19 cellular contexts compared by ENCODE assay signal in genomic region chr9:32881948-32882347, GRCh38.
A peak's percentile ranks its signal among the peaks of the same experiment; 100 is the strongest.
DNase-seq lines count a peak whose midpoint lies in the region; ATAC-seq, FAIRE-seq and TF ChIP-seq lines count a peak whose summit lies in the region.
"Had no signal": no experiment of that assay in that cellular context is flagged by ENCODE, and none has a peak within 500 bp of the region (broad histone marks: within the 10 kb centered on the region; RNA-seq: fewer than 3 reads in every experiment).

No MANE protein-coding gene starts in this region.

- peak; percentile 62 for ATAC-seq in K562
- ATAC-seq: HCT116 had no signal

- H3K9me3 ChIP-seq in K562 (replicated peaks; ENCODE audit: control insufficient read depth, insufficient read depth, low read depth, low read length), result no peaks in the 10 kb centered on the region
- no peaks in the 10 kb centered on the region for H3K9me3 ChIP-seq in mesenchymal stem cell (ENCODE audit: control insufficient read depth, low read length)
- no peaks in the 10 kb centered on the region for H3K9me3 ChIP-seq in GM23248 (ENCODE audit: low read depth)
- H3K9me3 ChIP-seq: BE2C, Caco-2 had no signal

- BruUV-seq in K562 (replicated peaks; lab: Mats Ljungman, UMichigan), result no TSS peak

- peak; percentile 46 for FAIRE-seq in K562 (lab: Jason Lieb, UNC)
- FAIRE-seq in RCC 7860 (lab: Jason Lieb, UNC), result no peak

- TF ChIP-seq POLR2A in K562 (conservative IDR thresholded peaks at IDR 0.05), result no peak

- DNase-seq in HUDEP-2 (lab: John Stamatoyannopoulos, UW; ENCODE audit: unreplicated experiment in 76 of 76), result peak in 52 of 76 experiments; percentile 2 to 75 (median 32)
- DNase-seq in K562 (ENCODE audit: extremely low read depth in 1 of 4, low spot score in 3 of 4), result peak in 1 of 4 experiments; percentile 23
- DNase-seq in medulla oblongata (ENCODE audit: extremely low spot score), result peak; percentile 38
- DNase-seq in superior temporal gyrus (ENCODE audit: extremely low spot score), result peak; percentile 35
- no peak for DNase-seq in RCC 7860 (ENCODE audit: low spot score)
- no peak for DNase-seq in mesenchymal stem cell
- no peak for DNase-seq in GM23248
- DNase-seq: BE2C; Caco-2; CD4-positive, CD25-positive, alpha-beta regulatory T cell; CD8-positive, alpha-beta memory T cell; DMS153; DMS79; GDM1; HFFc6; IMR-90; KBM-7 had no signal

- no peak overlapping the region for H2AFZ ChIP-seq in K562 (ENCODE audit: low read depth, low read length)
- H2AFZ ChIP-seq in mesenchymal stem cell (ENCODE audit: low read depth, low read length), result no peak overlapping the region
- H2AFZ ChIP-seq in GM23248, result no peak overlapping the region

- H3K27me3 ChIP-seq in K562 (ENCODE audit: control insufficient read depth in 2 of 2, insufficient read depth in 2 of 2, low read length in 2 of 2) (no peaks in the 10 kb centered on the region), mesenchymal stem cell (ENCODE audit: control insufficient read depth in 1 of 2, insufficient read depth in 1 of 2, low read length in 2 of 2) (peaks cover 0 to 3% of the 10 kb centered on the region in 2 experiments), GM23248 (replicated peaks; ENCODE audit: insufficient read depth) (no peaks in the 10 kb centered on the region)
- H3K27me3 ChIP-seq: BE2C had no signal

- H3K79me2 ChIP-seq in K562 (ENCODE audit: control insufficient read depth, insufficient read depth, low read length) (no peaks in the 10 kb centered on the region), GM23248 (ENCODE audit: insufficient read depth) (no peaks in the 10 kb centered on the region)

- no peaks in the 10 kb centered on the region for H3K9me2 ChIP-seq in GM23248 (ENCODE audit: insufficient read depth)

- no peaks in the 10 kb centered on the region for H3F3A ChIP-seq in GM23248 (ENCODE audit: insufficient read depth)

- in situ Hi-C loops in K562 (cut with MboI) (no loop called here), GM23248 (cut with MboI) (no loop called here)

- H3K79me1 ChIP-seq in mesenchymal stem cell (replicated peaks; ENCODE audit: low read length, poor library complexity, severe bottlenecking), result no peaks in the 10 kb centered on the region

- H2BK5ac ChIP-seq in mesenchymal stem cell (ENCODE audit: low read depth, low read length, poor library complexity, severe bottlenecking), result no peak overlapping the region

- no peak overlapping the region for H3K18ac ChIP-seq in mesenchymal stem cell (ENCODE audit: low read depth in 1 of 2, low read length in 2 of 2)

- no peak for TF ChIP-seq EP300 in K562 (IDR thresholded peaks at IDR 0.05; ENCODE audit: low read length)

- H2BK15ac ChIP-seq in mesenchymal stem cell (ENCODE audit: low read depth, poor library complexity, severe bottlenecking), result no peak overlapping the region

- CTCF ChIA-PET in K562 (lab: Yijun Ruan, JAX; ENCODE audit: low intra/inter-chr PET ratio), result no interaction called here

- H2BK12ac ChIP-seq in mesenchymal stem cell (ENCODE audit: low read length in 2 of 2), result no peak overlapping the region

- no peak overlapping the region for H3K4ac ChIP-seq in mesenchymal stem cell (ENCODE audit: low read depth in 1 of 2, low read length in 2 of 2)

- H3K9ac ChIP-seq in K562 (ENCODE audit: insufficient read depth in 1 of 2, low read depth in 2 of 2, low read length in 2 of 2) (no peak overlapping the region), mesenchymal stem cell (ENCODE audit: low read length) (no peak overlapping the region), GM23248 (no peak overlapping the region)

- TF ChIP-seq RAD21 in K562 (CRISPR knock-in tag; conservative IDR thresholded peaks at IDR 0.05 in 1 of 2, IDR thresholded peaks at IDR 0.05 in 1 of 2), result no peak

- H3K4me2 ChIP-seq in K562 (ENCODE audit: insufficient read depth, low read length) (peak overlapping the region; percentile 41; the same call in 1 of the 2 replicates), mesenchymal stem cell (ENCODE audit: low read length, poor library complexity, severe bottlenecking) (no peak overlapping the region), GM23248 (ENCODE audit: unreplicated experiment) (no peak overlapping the region)

- WGBS in K562 (ENCODE audit: insufficient coverage, low coverage, missing lambda C conversion rate), result 4% methylated on average over 10 of the region's 10 CpGs
- 90% methylated on average over 9 of the region's 10 CpGs for WGBS in mesenchymal stem cell
- WGBS in GM23248 (ENCODE audit: low coverage in 1 of 2, low lambda C conversion rate in 2 of 2, missing lambda C conversion rate in 2 of 2), 2 experiments, result 60 to 63% methylated on average over 10 of the region's 10 CpGs

- H4K8ac ChIP-seq in mesenchymal stem cell (ENCODE audit: low read length), result no peak overlapping the region

- H3K36me3 ChIP-seq in K562 (ENCODE audit: control insufficient read depth, insufficient read depth, low read length), result no peaks in the 10 kb centered on the region
- H3K36me3 ChIP-seq in mesenchymal stem cell (ENCODE audit: control insufficient read depth in 1 of 2, insufficient read depth in 2 of 2, low read depth in 1 of 2, low read length in 2 of 2), result no peaks in the 10 kb centered on the region
- no peaks in the 10 kb centered on the region for H3K36me3 ChIP-seq in GM23248 (ENCODE audit: low read depth)
- H3K36me3 ChIP-seq: BE2C had no signal

- H3K27ac ChIP-seq in K562 (ENCODE audit: extremely low read depth, low read depth, low read length) (no peak overlapping the region), mesenchymal stem cell (ENCODE audit: low read length, poor library complexity, severe bottlenecking) (no peak overlapping the region), GM23248 (no peak overlapping the region)
- H3K27ac ChIP-seq: HL-60 had no signal

- no peak overlapping the region for H3K14ac ChIP-seq in mesenchymal stem cell (ENCODE audit: low read length in 2 of 2)

- TF ChIP-seq CTCF in K562 (IDR thresholded peaks at IDR 0.05 in 2 of 3, conservative IDR thresholded peaks at IDR 0.05 in 1 of 3; ENCODE audit: insufficient read depth in 2 of 3, low read depth in 1 of 3, low read length in 3 of 3), result no peak

- H4K20me1 ChIP-seq in K562 (replicated peaks; ENCODE audit: control insufficient read depth, insufficient read depth, low read length) (no peaks in the 10 kb centered on the region), GM23248 (ENCODE audit: insufficient read depth) (no peaks in the 10 kb centered on the region)

- H2BK120ac ChIP-seq in mesenchymal stem cell (ENCODE audit: low read depth, low read length), result no peak overlapping the region

- H2AK5ac ChIP-seq in mesenchymal stem cell (ENCODE audit: low read length, severe bottlenecking), result no peak overlapping the region

- H4K91ac ChIP-seq in mesenchymal stem cell (ENCODE audit: low read length), result no peak overlapping the region

- no peaks in the 10 kb centered on the region for H3K9me1 ChIP-seq in K562 (ENCODE audit: control insufficient read depth, insufficient read depth, low read length)

- no peak overlapping the region for H3K4me3 ChIP-seq in K562
- no peak overlapping the region for H3K4me3 ChIP-seq in mesenchymal stem cell (ENCODE audit: insufficient read depth in 1 of 2, low read depth in 1 of 2, low read length in 2 of 2)
- no peak overlapping the region for H3K4me3 ChIP-seq in GM23248

- POLR2A ChIA-PET in K562 (lab: Yijun Ruan, JAX), result interaction anchor here (0.6 to 1.6 kb wide), 2 partner anchors 9 to 40 kb away, joined by 3 to 4 read pairs; no protein-coding TSS in a partner anchor

- no peak overlapping the region for H3K23ac ChIP-seq in mesenchymal stem cell (ENCODE audit: low read length in 2 of 2)

- H3K4me1 ChIP-seq in K562 (replicated peaks in 1 of 2; ENCODE audit: control insufficient read depth in 2 of 2, insufficient read depth in 2 of 2, low read length in 2 of 2), result peaks cover 15 to 22% of the 10 kb centered on the region in 2 experiments; a peak in 4 of 5 replicates
- no peaks in the 10 kb centered on the region for H3K4me1 ChIP-seq in mesenchymal stem cell (ENCODE audit: control insufficient read depth, insufficient read depth, low read depth, low read length)
- no peaks in the 10 kb centered on the region for H3K4me1 ChIP-seq in GM23248 (ENCODE audit: insufficient read depth)
- H3K4me1 ChIP-seq: BE2C, Caco-2 had no signal

- intact Hi-C loops in K562 (cut with micrococcal nuclease), result loop anchor here (10.0 kb wide), 1 partner anchor 63 kb away; no protein-coding TSS in a partner anchor

TF ChIP-seq in K562, 482 proteins besides CTCF, POLR2A, EP300 and RAD21:
- TF ChIP-seq SOX6 (IDR thresholded peaks at IDR 0.05), result peak; percentile 40; the same call in 1 of the 2 replicates
- no peak for TF ChIP-seq CHD4 (IDR thresholded peaks at IDR 0.05; ENCODE audit: insufficient read depth, insufficient replicate concordance, low read depth, low read length, poor library complexity, severe bottlenecking)
- TF ChIP-seq CHD2 (IDR thresholded peaks at IDR 0.05; ENCODE audit: low read depth, low read length), result peak; percentile 54; the same call in 1 of the 2 replicates

Comparison
In these comparisons a context has a peak if more than half of its experiments do, and no peak if none do; other contexts are left out.
1. DNase-seq: peak in HUDEP-2 (52 of 76), medulla oblongata (single experiment) and superior temporal gyrus (single experiment); none in RCC 7860 (single experiment), mesenchymal stem cell (single experiment) and GM23248 (single experiment).